Comparison of ENCODE assay signal across 1 cellular context in genomic region chr17:49851387-49852291, GRCh38.
TF ChIP-seq lines count a peak whose summit lies in the region.

No MANE protein-coding gene starts in this region.

TF ChIP-seq in HepG2, 621 proteins besides CTCF, POLR2A, EP300 and RAD21 (continued from another document and continues in another):
- TF ChIP-seq ZNF605 (CRISPR knock-in tag; IDR thresholded peaks at IDR 0.05) (peak; percentile 31; the same call in 1 of the 2 replicates), MNT (IDR thresholded peaks at IDR 0.05) (peak; percentile 75), ZBTB25 (CRISPR knock-in tag; IDR thresholded peaks at IDR 0.05) (0 out of 2 replicates have a peak, but pooled peaks have one; percentile 31), YEATS4 (CRISPR knock-in tag; IDR thresholded peaks at IDR 0.05; ENCODE audit: borderline replicate concordance) (peak; percentile 7; the same call in 1 of the 2 replicates), ZNF644 (CRISPR knock-in tag; IDR thresholded peaks at IDR 0.05; ENCODE audit: low read depth) (0 out of 2 replicates have a peak, but pooled peaks have one; percentile 29), PITX1 (CRISPR knock-in tag; IDR thresholded peaks at IDR 0.05) (peak; percentile 62), ZBTB44 (CRISPR knock-in tag; IDR thresholded peaks at IDR 0.05) (peak; percentile 50; the same call in 1 of the 2 replicates), ZNF841 (CRISPR knock-in tag; IDR thresholded peaks at IDR 0.05; ENCODE audit: borderline replicate concordance) (no peak), CHD4 (IDR thresholded peaks at IDR 0.05; ENCODE audit: borderline replicate concordance, low read length) (peak; percentile 12; the same call in 1 of the 2 replicates), SAP130 (CRISPR knock-in tag; IDR thresholded peaks at IDR 0.05; ENCODE audit: low read depth) (peak; percentile 51; the same call in 1 of the 2 replicates), HNRNPLL (IDR thresholded peaks at IDR 0.05; ENCODE audit: low read depth, low read length, poor library complexity, severe bottlenecking) (peak; percentile 34), ZNF512B (CRISPR knock-in tag; IDR thresholded peaks at IDR 0.05; ENCODE audit: borderline replicate concordance) (peak; percentile 7; the same call in 1 of the 2 replicates), GTF2F1 (IDR thresholded peaks at IDR 0.05; ENCODE audit: low read length) (no peak), SP1 (IDR thresholded peaks at IDR 0.05) (no peak), SP1 (CRISPR knock-in tag; IDR thresholded peaks at IDR 0.05) (peak; percentile 22; the same call in 1 of the 2 replicates), ZNF281 (CRISPR knock-in tag; IDR thresholded peaks at IDR 0.05; ENCODE audit: borderline replicate concordance) (peak; percentile 80), ZFX (CRISPR knock-in tag; IDR thresholded peaks at IDR 0.05; ENCODE audit: low read depth) (peak; percentile 74), XRCC5 (optimal IDR thresholded peaks at IDR 0.05; ENCODE audit: low read length) (peak; percentile 79), ZNF335 (CRISPR knock-in tag; IDR thresholded peaks at IDR 0.05) (peak; percentile 81), ERF (CRISPR knock-in tag; IDR thresholded peaks at IDR 0.05) (peak; percentile 35; the same call in 1 of the 2 replicates), CSRNP2 (CRISPR knock-in tag; conservative IDR thresholded peaks at IDR 0.05; ENCODE audit: low read depth) (no peak), ZKSCAN8 (CRISPR knock-in tag; IDR thresholded peaks at IDR 0.05; ENCODE audit: borderline replicate concordance) (0 out of 2 replicates have a peak, but pooled peaks have one; percentile 34), E2F5 (CRISPR knock-in tag; conservative IDR thresholded peaks at IDR 0.05) (0 out of 2 replicates have a peak, but pooled peaks have one; percentile 53), TFAP4 (IDR thresholded peaks at IDR 0.05; ENCODE audit: borderline replicate concordance, low read depth) (no peak), MATR3 (CRISPR knock-in tag; IDR thresholded peaks at IDR 0.05) (no peak), AKAP8 (CRISPR knock-in tag; IDR thresholded peaks at IDR 0.05) (0 out of 2 replicates have a peak, but pooled peaks have one; percentile 43), HNF4G (IDR thresholded peaks at IDR 0.05; ENCODE audit: borderline replicate concordance, low read depth, low read length) (peak; percentile 35; the same call in 1 of the 2 replicates), HNF4G (CRISPR knock-in tag; IDR thresholded peaks at IDR 0.05; ENCODE audit: borderline replicate concordance, low read depth) (peak; percentile 66; the same call in 1 of the 2 replicates), MYC (CRISPR knock-in tag; IDR thresholded peaks at IDR 0.05; ENCODE audit: borderline replicate concordance) (peak; percentile 70; the same call in 1 of the 2 replicates), HMG20A (CRISPR knock-in tag; IDR thresholded peaks at IDR 0.05; ENCODE audit: borderline replicate concordance) (peak; percentile 11; the same call in 1 of the 2 replicates), ZNF691 (CRISPR knock-in tag; IDR thresholded peaks at IDR 0.05; ENCODE audit: borderline replicate concordance, low read depth) (no peak), BORCS8-MEF2B (CRISPR knock-in tag; IDR thresholded peaks at IDR 0.05) (no peak; the same call in 1 of the 2 replicates), ZNF550 (CRISPR knock-in tag; IDR thresholded peaks at IDR 0.05; ENCODE audit: borderline replicate concordance) (no peak), ZBTB20 (CRISPR knock-in tag; IDR thresholded peaks at IDR 0.05; ENCODE audit: borderline replicate concordance, low read depth) (0 out of 2 replicates have a peak, but pooled peaks have one; percentile 53), ZNF580 (CRISPR knock-in tag; IDR thresholded peaks at IDR 0.05; ENCODE audit: borderline replicate concordance, low read depth) (peak; percentile 92), GTF3A (CRISPR knock-in tag; conservative IDR thresholded peaks at IDR 0.05) (no peak), IKZF4 (CRISPR knock-in tag; IDR thresholded peaks at IDR 0.05; ENCODE audit: borderline replicate concordance, low read depth, not compliant biosample characterization) (no peak), ZNF552 (CRISPR knock-in tag; IDR thresholded peaks at IDR 0.05; ENCODE audit: borderline replicate concordance) (peak; percentile 80; the same call in 1 of the 2 replicates), RFXAP (CRISPR knock-in tag; IDR thresholded peaks at IDR 0.05; ENCODE audit: borderline replicate concordance) (0 out of 2 replicates have a peak, but pooled peaks have one; percentile 29), ZNF225 (CRISPR knock-in tag; IDR thresholded peaks at IDR 0.05) (0 out of 2 replicates have a peak, but pooled peaks have one; percentile 63), ZFY (CRISPR knock-in tag; IDR thresholded peaks at IDR 0.05) (peak; percentile 46; the same call in 1 of the 2 replicates), ZNF619 (CRISPR knock-in tag; IDR thresholded peaks at IDR 0.05) (0 out of 2 replicates have a peak, but pooled peaks have one; percentile 61), GFI1 (CRISPR knock-in tag; IDR thresholded peaks at IDR 0.05; ENCODE audit: borderline replicate concordance) (0 out of 2 replicates have a peak, but pooled peaks have one; percentile 59), RNF219 (CRISPR knock-in tag; IDR thresholded peaks at IDR 0.05) (no peak), ZBTB7A (CRISPR knock-in tag; IDR thresholded peaks at IDR 0.05) (peak; percentile 49; the same call in 1 of the 2 replicates)
